25 cellular contexts compared by ENCODE assay signal in genomic region chr22:40526960-40527359, GRCh38.
A peak's percentile ranks its signal among the peaks of the same experiment; 100 is the strongest.
DNase-seq lines count a peak whose midpoint lies in the region; ATAC-seq and TF ChIP-seq lines count a peak whose summit lies in the region.
"Had no signal": no experiment of that assay in that cellular context is flagged by ENCODE, and none has a peak within 500 bp of the region (broad histone marks: within the 10 kb centered on the region; RNA-seq: fewer than 3 reads in every experiment).

No MANE protein-coding gene starts in this region.

- ATAC-seq in stimulated activated naive CD8-positive, alpha-beta T cell treated with anti-CD3 and anti-CD28 coated beads, Interleukin-15, Interleukin-2, amounts not matched to agents 100 U/mL and 50 U/mL, for 24 hours = no peak
- ATAC-seq in WTC11 = no peak
- no peak for ATAC-seq in HG03439 (IDR thresholded peaks at IDR 0.05; ENCODE audit: unreplicated experiment)
- ATAC-seq: activated CD4-positive, CD25-positive, alpha-beta regulatory T cell treated with anti-CD3 and anti-CD28 coated beads, Interleukin-2, amount 50 U/mL, for 24 hours; foreskin keratinocyte; HCT116 had no signal

- H4K20me1 ChIP-seq in MM.1S (ENCODE audit: insufficient read depth, low read length) = no peaks in the 10 kb centered on the region

- H3F3A ChIP-seq in MM.1S (ENCODE audit: insufficient read depth, low read length) = no peaks in the 10 kb centered on the region

- POLR2A ChIA-PET in WTC11 (lab: Charles Lee) = no interaction called here

- H3K9me3 Mint-ChIP-seq in stimulated activated naive CD8-positive, alpha-beta T cell treated with anti-CD3 and anti-CD28 coated beads, Interleukin-15, Interleukin-2, amounts not matched to agents 100 ng/mL and 50 ng/mL, for 24 hours = no peaks in the 10 kb centered on the region
- H3K9me3 Mint-ChIP-seq in WTC11 (no peaks in the 10 kb centered on the region), mesothelial cell of epicardium (no peaks in the 10 kb centered on the region)
- H3K9me3 Mint-ChIP-seq: activated T-helper 2 cell treated with anti-CD3 and anti-CD28 coated beads, Interferon-gamma antibody, Interleukin-2, Interleukin-4, amounts not matched to agents 10 μg/mL and 5 μg/mL and 100 μg/mL, durations not matched to agents 14 hours and 24 hours and 36 hours; central memory CD8-positive, alpha-beta T cell had no signal

- no peak overlapping the region for H3K4me3 ChIP-seq in MM.1S (ENCODE audit: low read length)
- H3K4me3 ChIP-seq: ovary had no signal

- H3K27me3 ChIP-seq in MM.1S (replicated peaks; ENCODE audit: insufficient read depth, low read length) = no peaks in the 10 kb centered on the region
- H3K27me3 ChIP-seq: foreskin keratinocyte, ovary had no signal

- H3K4me1 Mint-ChIP-seq in stimulated activated naive CD8-positive, alpha-beta T cell treated with anti-CD3 and anti-CD28 coated beads, Interleukin-15, Interleukin-2, amounts not matched to agents 100 ng/mL and 50 ng/mL, for 24 hours (ENCODE audit: low read depth) = peaks cover 52% of the 10 kb centered on the region
- H3K4me1 Mint-ChIP-seq in WTC11 = peaks cover 2% of the 10 kb centered on the region
- H3K4me1 Mint-ChIP-seq in mesothelial cell of epicardium = peaks cover 63% of the 10 kb centered on the region

- H2AFZ ChIP-seq in MM.1S (ENCODE audit: low read length) = no peak overlapping the region

- no peak for DNase-seq in stimulated activated naive CD8-positive, alpha-beta T cell treated with anti-CD3 and anti-CD28 coated beads, Interleukin-15, Interleukin-2, amounts not matched to agents 100 U/mL and 50 U/mL, for 24 hours
- DNase-seq in WTC11 (ENCODE audit: low spot score) = no peak
- no peak for DNase-seq in mesothelial cell of epicardium (ENCODE audit: low spot score in 2 of 2, unreplicated experiment in 2 of 2)
- no peak for DNase-seq in MM.1S
- DNase-seq in head of caudate nucleus = no peak
- no peak for DNase-seq in AG08395 (ENCODE audit: low spot score)
- DNase-seq: amniotic stem cell, DND-41, erythroblast, foreskin keratinocyte, hypothalamus, Kasumi-1, NCI-H1092 treated with DMSO at 0.1 percent for 48 hours, NCI-H2081, NCI-H446, right cardiac atrium, SK-N-SH, T1000 had no signal

- H3K27me3 Mint-ChIP-seq in stimulated activated naive CD8-positive, alpha-beta T cell treated with anti-CD3 and anti-CD28 coated beads, Interleukin-15, Interleukin-2, amounts not matched to agents 100 ng/mL and 50 ng/mL, for 24 hours = no peaks in the 10 kb centered on the region
- H3K27me3 Mint-ChIP-seq in WTC11 (ENCODE audit: low read depth) (no peaks in the 10 kb centered on the region), mesothelial cell of epicardium (ENCODE audit: low read depth) (no peaks in the 10 kb centered on the region)
- H3K27me3 Mint-ChIP-seq: central memory CD8-positive, alpha-beta T cell had no signal

- H3K36me3 Mint-ChIP-seq in stimulated activated naive CD8-positive, alpha-beta T cell treated with anti-CD3 and anti-CD28 coated beads, Interleukin-15, Interleukin-2, amounts not matched to agents 100 ng/mL and 50 ng/mL, for 24 hours (ENCODE audit: low read depth) = peaks cover 11% of the 10 kb centered on the region
- H3K36me3 Mint-ChIP-seq in WTC11 = no peaks in the 10 kb centered on the region
- peaks cover 16% of the 10 kb centered on the region for H3K36me3 Mint-ChIP-seq in mesothelial cell of epicardium

- H3K4me1 ChIP-seq in MM.1S (ENCODE audit: low read length) = 0 out of 2 replicates have a peak, but pooled peaks cover 2% of the 10 kb centered on the region

- H3K79me2 ChIP-seq in MM.1S (ENCODE audit: low read length) = peaks cover 20% of the 10 kb centered on the region; the same call in 1 of the 2 replicates

- H3K36me3 ChIP-seq in MM.1S (replicated peaks; ENCODE audit: insufficient read depth, low read length) = no peaks in the 10 kb centered on the region
- H3K36me3 ChIP-seq: ovary had no signal

- no peak overlapping the region for H3K9ac ChIP-seq in MM.1S (ENCODE audit: low read length)
- H3K9ac ChIP-seq: SK-N-SH had no signal

- no peak overlapping the region for H3K4me3 Mint-ChIP-seq in stimulated activated naive CD8-positive, alpha-beta T cell treated with anti-CD3 and anti-CD28 coated beads, Interleukin-15, Interleukin-2, amounts not matched to agents 100 ng/mL and 50 ng/mL, for 24 hours
- H3K4me3 Mint-ChIP-seq in WTC11 (no peak overlapping the region), mesothelial cell of epicardium (no peak overlapping the region)
- H3K4me3 Mint-ChIP-seq: central memory CD8-positive, alpha-beta T cell had no signal

- intact Hi-C loops in head of caudate nucleus (cut with DNase I) = no loop called here

- no peak overlapping the region for H3K4me2 ChIP-seq in MM.1S (ENCODE audit: low read depth, low read length)
- H3K4me2 ChIP-seq: SK-N-SH had no signal

- H3K27ac Mint-ChIP-seq in stimulated activated naive CD8-positive, alpha-beta T cell treated with anti-CD3 and anti-CD28 coated beads, Interleukin-15, Interleukin-2, amounts not matched to agents 100 ng/mL and 50 ng/mL, for 24 hours = peak overlapping the region; percentile 38
- peak overlapping the region; percentile 29; the same call in 1 of the 2 replicates for H3K27ac Mint-ChIP-seq in WTC11
- H3K27ac Mint-ChIP-seq in mesothelial cell of epicardium = peak overlapping the region; percentile 87

- no peaks in the 10 kb centered on the region for H3K9me2 ChIP-seq in MM.1S (replicated peaks; ENCODE audit: insufficient read depth, low read length)
- H3K9me2 ChIP-seq: SK-N-SH had no signal

- H3K27ac ChIP-seq in MM.1S (ENCODE audit: low read length) = no peak overlapping the region
- H3K27ac ChIP-seq: ovary had no signal

- TF ChIP-seq CTCF in WTC11 (IDR thresholded peaks at IDR 0.05) = no peak
- TF ChIP-seq CTCF in mesothelial cell of epicardium (IDR thresholded peaks at IDR 0.05; ENCODE audit: unreplicated experiment) = no peak
- no peak for TF ChIP-seq CTCF in MM.1S (IDR thresholded peaks at IDR 0.05; ENCODE audit: low read length)

- CTCF ChIA-PET in WTC11 (lab: Charles Lee) = interaction anchor here (0.9 to 2.7 kb wide), 7 partner anchors 10 to 372 kb away, joined by 3 to 8 read pairs (median 4); partner anchors contain the start of gene MRTFA

- no peaks in the 10 kb centered on the region for H3K9me3 ChIP-seq in MM.1S (replicated peaks; ENCODE audit: insufficient read depth, low read length)
- H3K9me3 ChIP-seq: ovary, SK-N-SH had no signal

TF ChIP-seq in WTC11, 78 proteins besides CTCF, POLR2A, EP300 and RAD21 (continues in another document):
- TF ChIP-seq E2F1 (CRISPR knock-in tag; IDR thresholded peaks at IDR 0.05) = no peak
- no peak for TF ChIP-seq MYBL2 (CRISPR knock-in tag; IDR thresholded peaks at IDR 0.05)
- TF ChIP-seq, protein P1, sequence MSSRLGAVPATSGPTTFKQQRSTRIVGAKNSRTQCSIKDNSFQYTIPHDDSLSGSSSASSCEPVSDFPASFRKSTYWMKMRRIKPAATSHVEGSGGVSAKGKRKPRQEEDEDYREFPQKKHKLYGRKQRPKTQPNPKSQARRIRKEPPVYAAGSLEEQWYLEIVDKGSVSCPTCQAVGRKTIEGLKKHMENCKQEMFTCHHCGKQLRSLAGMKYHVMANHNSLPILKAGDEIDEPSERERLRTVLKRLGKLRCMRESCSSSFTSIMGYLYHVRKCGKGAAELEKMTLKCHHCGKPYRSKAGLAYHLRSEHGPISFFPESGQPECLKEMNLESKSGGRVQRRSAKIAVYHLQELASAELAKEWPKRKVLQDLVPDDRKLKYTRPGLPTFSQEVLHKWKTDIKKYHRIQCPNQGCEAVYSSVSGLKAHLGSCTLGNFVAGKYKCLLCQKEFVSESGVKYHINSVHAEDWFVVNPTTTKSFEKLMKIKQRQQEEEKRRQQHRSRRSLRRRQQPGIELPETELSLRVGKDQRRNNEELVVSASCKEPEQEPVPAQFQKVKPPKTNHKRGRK (CRISPR knock-in tag; IDR thresholded peaks at IDR 0.05; ENCODE audit: borderline replicate concordance) = no peak
- TF ChIP-seq GTF2I (CRISPR knock-in tag; conservative IDR thresholded peaks at IDR 0.05) = no peak
- no peak for TF ChIP-seq PRRX2 (CRISPR knock-in tag; IDR thresholded peaks at IDR 0.05)
- no peak for TF ChIP-seq ETV6 (CRISPR knock-in tag; IDR thresholded peaks at IDR 0.05)
- TF ChIP-seq SMAD4 (CRISPR knock-in tag; IDR thresholded peaks at IDR 0.05) = no peak
- no peak for TF ChIP-seq GRHL2 (CRISPR knock-in tag; IDR thresholded peaks at IDR 0.05; ENCODE audit: insufficient replicate concordance, severe bottlenecking)
- TF ChIP-seq, protein P2, sequence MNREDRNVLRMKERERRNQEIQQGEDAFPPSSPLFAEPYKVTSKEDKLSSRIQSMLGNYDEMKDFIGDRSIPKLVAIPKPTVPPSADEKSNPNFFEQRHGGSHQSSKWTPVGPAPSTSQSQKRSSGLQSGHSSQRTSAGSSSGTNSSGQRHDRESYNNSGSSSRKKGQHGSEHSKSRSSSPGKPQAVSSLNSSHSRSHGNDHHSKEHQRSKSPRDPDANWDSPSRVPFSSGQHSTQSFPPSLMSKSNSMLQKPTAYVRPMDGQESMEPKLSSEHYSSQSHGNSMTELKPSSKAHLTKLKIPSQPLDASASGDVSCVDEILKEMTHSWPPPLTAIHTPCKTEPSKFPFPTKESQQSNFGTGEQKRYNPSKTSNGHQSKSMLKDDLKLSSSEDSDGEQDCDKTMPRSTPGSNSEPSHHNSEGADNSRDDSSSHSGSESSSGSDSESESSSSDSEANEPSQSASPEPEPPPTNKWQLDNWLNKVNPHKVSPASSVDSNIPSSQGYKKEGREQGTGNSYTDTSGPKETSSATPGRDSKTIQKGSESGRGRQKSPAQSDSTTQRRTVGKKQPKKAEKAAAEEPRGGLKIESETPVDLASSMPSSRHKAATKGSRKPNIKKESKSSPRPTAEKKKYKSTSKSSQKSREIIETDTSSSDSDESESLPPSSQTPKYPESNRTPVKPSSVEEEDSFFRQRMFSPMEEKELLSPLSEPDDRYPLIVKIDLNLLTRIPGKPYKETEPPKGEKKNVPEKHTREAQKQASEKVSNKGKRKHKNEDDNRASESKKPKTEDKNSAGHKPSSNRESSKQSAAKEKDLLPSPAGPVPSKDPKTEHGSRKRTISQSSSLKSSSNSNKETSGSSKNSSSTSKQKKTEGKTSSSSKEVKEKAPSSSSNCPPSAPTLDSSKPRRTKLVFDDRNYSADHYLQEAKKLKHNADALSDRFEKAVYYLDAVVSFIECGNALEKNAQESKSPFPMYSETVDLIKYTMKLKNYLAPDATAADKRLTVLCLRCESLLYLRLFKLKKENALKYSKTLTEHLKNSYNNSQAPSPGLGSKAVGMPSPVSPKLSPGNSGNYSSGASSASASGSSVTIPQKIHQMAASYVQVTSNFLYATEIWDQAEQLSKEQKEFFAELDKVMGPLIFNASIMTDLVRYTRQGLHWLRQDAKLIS (CRISPR knock-in tag; IDR thresholded peaks at IDR 0.05; ENCODE audit: borderline replicate concordance) = no peak

Comparison
In these comparisons a context has a peak if more than half of its experiments do, and no peak if none do; other contexts are left out.
1. H3K27ac Mint-ChIP-seq: peak in every context shown above with its lines; median percentile 87 in mesothelial cell of epicardium; 38 in stimulated activated naive CD8-positive, alpha-beta T cell treated with anti-CD3 and anti-CD28 coated beads, Interleukin-15, Interleukin-2, amounts not matched to agents 100 ng/mL and 50 ng/mL, for 24 hours; 29 in WTC11.